ENCODE assay signal across 8 cellular contexts in the genomic region with DNA sequence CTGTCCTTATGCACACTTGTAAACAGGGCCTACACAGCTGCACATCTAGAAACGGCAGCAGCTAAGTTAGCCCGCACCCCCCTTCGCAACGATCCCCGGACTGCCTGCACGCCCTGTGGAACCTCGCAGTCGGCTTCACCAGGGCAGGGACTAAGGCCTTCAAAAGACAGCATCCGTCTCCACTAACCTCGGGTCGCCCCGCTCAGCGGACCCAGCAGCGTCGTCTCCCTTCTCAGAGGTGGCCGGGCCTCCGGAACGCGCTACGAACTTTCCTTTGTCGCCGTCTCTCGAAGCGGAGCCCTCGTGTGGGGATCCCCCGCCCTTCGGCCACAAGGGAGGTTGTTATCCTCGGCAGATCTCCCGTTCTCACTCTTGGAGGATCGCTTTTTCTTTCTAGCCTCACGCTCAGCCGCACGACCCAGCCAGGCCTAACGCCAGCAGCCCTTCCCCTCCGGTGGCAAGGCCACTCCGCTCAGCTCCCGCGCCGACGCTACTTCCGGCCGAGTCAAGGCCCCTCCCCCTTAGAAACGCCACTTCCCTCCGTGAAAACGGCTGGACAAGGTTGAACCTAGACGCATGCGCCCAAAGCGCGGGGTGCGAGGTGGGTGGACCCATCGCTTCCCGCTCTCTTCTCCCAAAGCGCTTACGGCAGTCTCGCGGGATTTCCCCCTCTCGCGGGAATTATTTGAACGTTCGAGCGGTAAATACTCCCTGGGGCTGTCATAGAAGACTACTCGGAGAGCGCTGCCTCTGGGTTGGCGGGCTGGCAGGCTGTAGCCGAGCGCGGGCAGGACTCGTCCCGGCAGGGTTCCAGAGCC. TPM values are rescaled to one million over a fixed set of nuclear protein-coding genes. Genes with fewer than 3 reads are reported as not detected.
DNase-seq lines count a peak whose midpoint lies in the region; ATAC-seq and TF ChIP-seq lines count a peak whose summit lies in the region.

Gene DCAF16 (minus strand): TSS at position 498 of the 818 bp plus-strand sequence. CDS start 6,616 bp downstream, outside the sequence.
A gene with protein sequence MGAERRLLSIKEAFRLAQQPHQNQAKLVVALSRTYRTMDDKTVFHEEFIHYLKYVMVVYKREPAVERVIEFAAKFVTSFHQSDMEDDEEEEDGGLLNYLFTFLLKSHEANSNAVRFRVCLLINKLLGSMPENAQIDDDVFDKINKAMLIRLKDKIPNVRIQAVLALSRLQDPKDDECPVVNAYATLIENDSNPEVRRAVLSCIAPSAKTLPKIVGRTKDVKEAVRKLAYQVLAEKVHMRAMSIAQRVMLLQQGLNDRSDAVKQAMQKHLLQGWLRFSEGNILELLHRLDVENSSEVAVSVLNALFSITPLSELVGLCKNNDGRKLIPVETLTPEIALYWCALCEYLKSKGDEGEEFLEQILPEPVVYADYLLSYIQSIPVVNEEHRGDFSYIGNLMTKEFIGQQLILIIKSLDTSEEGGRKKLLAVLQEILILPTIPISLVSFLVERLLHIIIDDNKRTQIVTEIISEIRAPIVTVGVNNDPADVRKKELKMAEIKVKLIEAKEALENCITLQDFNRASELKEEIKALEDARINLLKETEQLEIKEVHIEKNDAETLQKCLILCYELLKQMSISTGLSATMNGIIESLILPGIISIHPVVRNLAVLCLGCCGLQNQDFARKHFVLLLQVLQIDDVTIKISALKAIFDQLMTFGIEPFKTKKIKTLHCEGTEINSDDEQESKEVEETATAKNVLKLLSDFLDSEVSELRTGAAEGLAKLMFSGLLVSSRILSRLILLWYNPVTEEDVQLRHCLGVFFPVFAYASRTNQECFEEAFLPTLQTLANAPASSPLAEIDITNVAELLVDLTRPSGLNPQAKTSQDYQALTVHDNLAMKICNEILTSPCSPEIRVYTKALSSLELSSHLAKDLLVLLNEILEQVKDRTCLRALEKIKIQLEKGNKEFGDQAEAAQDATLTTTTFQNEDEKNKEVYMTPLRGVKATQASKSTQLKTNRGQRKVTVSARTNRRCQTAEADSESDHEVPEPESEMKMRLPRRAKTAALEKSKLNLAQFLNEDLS (plus strand): TSS at position 720 of the 818 bp plus-strand sequence. CDS start 99 bp downstream, outside the sequence.

- no peaks in the 10 kb centered on the region for H3K9me3 Mint-ChIP-seq in activated T-helper 17 cell treated with anti-CD3 and anti-CD28 coated beads, Interleukin-2, amount 50 U/mL, for 72 hours
- no peaks in the 10 kb centered on the region for H3K9me3 Mint-ChIP-seq in naive B cell
- no peaks in the 10 kb centered on the region for H3K9me3 Mint-ChIP-seq in stimulated activated memory B cell treated with anti-CD40 and anti-IgM and Interleukin-4, amounts not matched to agents 10 μg/mL and 1 μg/mL and 100 μg/mL, for 72 hours

- peak within 1 kb of the TSS; percentile 97 for H3K27ac Mint-ChIP-seq in activated T-helper 17 cell treated with anti-CD3 and anti-CD28 coated beads, Interleukin-2, amount 50 U/mL, for 72 hours
- peak within 1 kb of the TSS; percentile 96 to 100 (median 99) for H3K27ac Mint-ChIP-seq in naive B cell
- H3K27ac Mint-ChIP-seq in stimulated activated memory B cell treated with anti-CD40 and anti-IgM and Interleukin-4, amounts not matched to agents 10 μg/mL and 1 μg/mL and 100 μg/mL, for 72 hours, result peak within 1 kb of the TSS; percentile 98

- peaks cover 37% of the 10 kb centered on the region for H3K4me1 Mint-ChIP-seq in activated T-helper 17 cell treated with anti-CD3 and anti-CD28 coated beads, Interleukin-2, amount 50 U/mL, for 72 hours
- peaks cover 41 to 61% (median 56%) of the 10 kb centered on the region in 3 donors for H3K4me1 Mint-ChIP-seq in naive B cell
- H3K4me1 Mint-ChIP-seq in stimulated activated memory B cell treated with anti-CD40 and anti-IgM and Interleukin-4, amounts not matched to agents 10 μg/mL and 1 μg/mL and 100 μg/mL, for 72 hours, result peaks cover 66% of the 10 kb centered on the region

- peak within 1 kb of the TSS; percentile 91 for H3K4me3 ChIP-seq in LNCaP clone FGC (ENCODE audit: low read depth, low read length)

- H3K4me3 Mint-ChIP-seq in activated T-helper 17 cell treated with anti-CD3 and anti-CD28 coated beads, Interleukin-2, amount 50 U/mL, for 72 hours, result peak within 1 kb of the TSS; percentile 97
- peak within 1 kb of the TSS; percentile 90 to 100 (median 98) for H3K4me3 Mint-ChIP-seq in naive B cell
- peak within 1 kb of the TSS; percentile 94 for H3K4me3 Mint-ChIP-seq in stimulated activated memory B cell treated with anti-CD40 and anti-IgM and Interleukin-4, amounts not matched to agents 10 μg/mL and 1 μg/mL and 100 μg/mL, for 72 hours

- H3K27me3 Mint-ChIP-seq in activated T-helper 17 cell treated with anti-CD3 and anti-CD28 coated beads, Interleukin-2, amount 50 U/mL, for 72 hours, result no peaks in the 10 kb centered on the region
- no peaks in the 10 kb centered on the region for H3K27me3 Mint-ChIP-seq in naive B cell
- H3K27me3 Mint-ChIP-seq in stimulated activated memory B cell treated with anti-CD40 and anti-IgM and Interleukin-4, amounts not matched to agents 10 μg/mL and 1 μg/mL and 100 μg/mL, for 72 hours, result no peaks in the 10 kb centered on the region

- POLR2A ChIA-PET in RWPE1 (lab: Yijun Ruan, JAX; ENCODE audit: low non-redundant PET), result interaction anchor here (0.6 kb wide), 1 partner anchor 271 kb away, joined by 3 read pairs; no protein-coding TSS in a partner anchor

- CTCF ChIA-PET in RWPE1 (lab: Yijun Ruan, JAX), result no interaction called here

- H3K36me3 Mint-ChIP-seq in activated T-helper 17 cell treated with anti-CD3 and anti-CD28 coated beads, Interleukin-2, amount 50 U/mL, for 72 hours (ENCODE audit: low read depth), result peaks cover 92% of the 10 kb centered on the region
- H3K36me3 Mint-ChIP-seq in naive B cell, result peaks cover 0 to 5% of the 10 kb centered on the region in 2 donors
- H3K36me3 Mint-ChIP-seq in stimulated activated memory B cell treated with anti-CD40 and anti-IgM and Interleukin-4, amounts not matched to agents 10 μg/mL and 1 μg/mL and 100 μg/mL, for 72 hours, result peaks cover 6% of the 10 kb centered on the region

- peak; percentile 92 for ATAC-seq in activated T-helper 17 cell treated with anti-CD3 and anti-CD28 coated beads, Interleukin-2, amount 50 U/mL, for 72 hours (replicated peaks)
- peak; percentile 85 to 89 for ATAC-seq in naive B cell (ENCODE audit: low read depth in 2 of 2)
- ATAC-seq in stimulated activated memory B cell treated with anti-CD40 and anti-IgM and Interleukin-4, amounts not matched to agents 10 μg/mL and 1 μg/mL and 100 μg/mL, for 72 hours, result peak; percentile 98

- peak within 1 kb of the TSS; percentile 94 for H3K27ac ChIP-seq in RWPE1

- DNase-seq in Daoy (ENCODE audit: low read depth) (peak; percentile 99), GOT3 (lab: John Stamatoyannopoulos, UW) (peak; percentile 95), LNCaP clone FGC (ENCODE audit: low read depth) (peak; percentile 98), RWPE1 (ENCODE audit: low spot score) (peak; percentile 94), fibroblast of gingiva (ENCODE audit: low read depth) (peak; percentile 99), naive B cell (peak; percentile 99)

- TF ChIP-seq CTCF in LNCaP clone FGC (IDR thresholded peaks at IDR 0.05; ENCODE audit: control insufficient read depth, extremely low read depth, insufficient read depth) (no peak), RWPE1 (conservative IDR thresholded peaks at IDR 0.05; ENCODE audit: low read depth) (no peak)

RNA-seq across cellular contexts. Expression of gene DCAF16, which starts in this region (rescaled TPM):
- 24.3 and 28.8 TPM in 2 replicates for total RNA-seq in Daoy (2014; rRNA removed; shearing (Covaris generic))
- total RNA-seq in activated T-helper 17 cell treated with anti-CD3 and anti-CD28 coated beads, Interleukin-2, amount 50 U/mL, for 72 hours, result 10 to 100 TPM; 37.2 to 54.4 TPM
- 10 to 100 TPM; 13.6 to 31.4 (median 18.6) TPM for polyA plus RNA-seq in naive B cell (ENCODE audit: low read depth in 6 of 6)

RNA-seq across cellular contexts. Expression of the second gene that starts in this region (rescaled TPM):
- total RNA-seq in Daoy (2014; rRNA removed; shearing (Covaris generic)), result 99.9 and 104 TPM in 2 replicates
- total RNA-seq in activated T-helper 17 cell treated with anti-CD3 and anti-CD28 coated beads, Interleukin-2, amount 50 U/mL, for 72 hours, result 10 to 100 TPM; 71.1 to 75.6 TPM
- 1 to 10 TPM in 1 of 6 donors, under 1 TPM in 3, not detected in 2; 0.15 to 1.3 (median 0.34) TPM for polyA plus RNA-seq in naive B cell (ENCODE audit: low read depth in 6 of 6)

Comparison
In these comparisons a context has a peak if more than half of its experiments do, and no peak if none do; other contexts are left out.
1. Peak in every context shown above with its lines: DNase-seq, ATAC-seq, H3K4me3 ChIP-seq and H3K27ac ChIP-seq.